Comparison of ENCODE assay signal across 8 cellular contexts in genomic region chr19:11797491-11797890, GRCh38. TPM values are rescaled to one million over a fixed set of nuclear protein-coding genes. Genes with fewer than 3 reads are reported as not detected.
DNase-seq lines count a peak whose midpoint lies in the region; ATAC-seq and TF ChIP-seq lines count a peak whose summit lies in the region.

No MANE protein-coding gene starts in this region.

- H3K4me3 Mint-ChIP-seq in IgD-negative memory B cell: peak overlapping the region; percentile 36 to 96 (median 92)

- peaks cover 10 to 14% (median 12%) of the 10 kb centered on the region in 3 donors for H3K4me1 Mint-ChIP-seq in IgD-negative memory B cell

- peak overlapping the region; percentile 73 for H3K4me3 ChIP-seq in OCI-LY3 (ENCODE audit: low read length)
- H3K4me3 ChIP-seq in muscle layer of colon (ENCODE audit: low read depth in 1 of 2, low read length in 2 of 2): peak overlapping the region in 1 of 2 donors; percentile 76

- H2AFZ ChIP-seq in OCI-LY3 (ENCODE audit: low read depth, low read length): no peak overlapping the region

- TF ChIP-seq CTCF in OCI-LY3 (IDR thresholded peaks at IDR 0.05; ENCODE audit: low read depth, low read length): peak; percentile 91

- H3K9me3 ChIP-seq in OCI-LY3 (ENCODE audit: insufficient read depth, low read length) (0 out of 2 replicates have a peak, but pooled peaks cover 3% of the 10 kb centered on the region), muscle layer of colon (ENCODE audit: low read length) (no peaks in the 10 kb centered on the region)

- H3K27me3 ChIP-seq in OCI-LY3 (ENCODE audit: low read depth, low read length) (no peaks in the 10 kb centered on the region), muscle layer of colon (ENCODE audit: control insufficient read depth in 1 of 2, insufficient read depth in 2 of 2, low read length in 2 of 2) (no peaks in the 10 kb centered on the region)

- H4K20me1 ChIP-seq in OCI-LY3 (ENCODE audit: insufficient read depth, low read length): no peaks in the 10 kb centered on the region

- H3K36me3 ChIP-seq in OCI-LY3 (replicated peaks; ENCODE audit: low read depth, low read length): peaks cover 2% of the 10 kb centered on the region
- no peaks in the 10 kb centered on the region for H3K36me3 ChIP-seq in muscle layer of colon (ENCODE audit: insufficient read depth, low read length)

- peak; percentile 68 for DNase-seq in activated T-cell treated with anti-CD3 and anti-CD28 coated beads, Interleukin-2, amount 50 U/mL, for 1 hour
- peak; percentile 65 for DNase-seq in stimulated activated CD8-positive, alpha-beta memory T cell treated with anti-CD3 and anti-CD28 coated beads, Interleukin-4, amount 100 ng/mL, for 24 hours (ENCODE audit: low read depth)

- ATAC-seq in GM18505 (IDR thresholded peaks at IDR 0.05; ENCODE audit: unreplicated experiment) (peak; percentile 41), esophagus mucosa (peak; percentile 97), HG02884 (IDR thresholded peaks at IDR 0.05; ENCODE audit: unreplicated experiment) (no peak)

- no peak for TF ChIP-seq POLR2A in GM18505 (IDR thresholded peaks at IDR 0.05; ENCODE audit: borderline replicate concordance, extremely low read depth, insufficient read depth, insufficient read length)

- H3K4me2 ChIP-seq in OCI-LY3 (ENCODE audit: low read length): peak overlapping the region; percentile 84

- H3K9ac ChIP-seq in OCI-LY3 (ENCODE audit: low read length): peak overlapping the region; percentile 8; the same call in 1 of the 2 replicates
- H3K9ac ChIP-seq in muscle layer of colon (ENCODE audit: low read length): no peak overlapping the region

- no peaks in the 10 kb centered on the region for H3K27me3 Mint-ChIP-seq in IgD-negative memory B cell

- H3K4me1 ChIP-seq in OCI-LY3 (ENCODE audit: low read length): peaks cover 23% of the 10 kb centered on the region
- H3K4me1 ChIP-seq in muscle layer of colon (ENCODE audit: insufficient read depth, low read length): peaks cover 10% of the 10 kb centered on the region

- H3K27ac Mint-ChIP-seq in IgD-negative memory B cell: peak overlapping the region; percentile 61 to 89 (median 63)

- no peaks in the 10 kb centered on the region for H3K79me2 ChIP-seq in OCI-LY3 (ENCODE audit: low read length)

- H3K9me3 Mint-ChIP-seq in IgD-negative memory B cell: no peaks in the 10 kb centered on the region

- no peaks in the 10 kb centered on the region for H3K36me3 Mint-ChIP-seq in IgD-negative memory B cell

- no peak overlapping the region for H3K27ac ChIP-seq in OCI-LY3 (ENCODE audit: low read length)
- H3K27ac ChIP-seq in muscle layer of colon (ENCODE audit: low read depth, low read length): peak overlapping the region; percentile 57

RNA-seq across cellular contexts. Expression of gene ZNF491, which starts 0.8 kb away (rescaled TPM):
- 0.85 TPM for polyA plus RNA-seq in IgD-negative memory B cell
- 0.20 TPM for total RNA-seq in esophagus mucosa

RNA-seq across cellular contexts. Expression of gene ZNF440, which starts 16.6 kb away (rescaled TPM):
- 1.7 TPM for polyA plus RNA-seq in IgD-negative memory B cell
- 15.4 TPM for total RNA-seq in esophagus mucosa

RNA-seq across cellular contexts. Expression of gene ZNF441, which starts 30.7 kb away (rescaled TPM):
- 9.3 TPM for polyA plus RNA-seq in IgD-negative memory B cell
- total RNA-seq in esophagus mucosa: 2.2 TPM

RNA-seq across cellular contexts. Expression of gene ZNF439, which starts 51.0 kb away (rescaled TPM):
- 8.7 TPM for polyA plus RNA-seq in IgD-negative memory B cell
- 0.84 TPM for total RNA-seq in esophagus mucosa

RNA-seq across cellular contexts. Expression of gene ZNF823, which starts 58.7 kb away (rescaled TPM):
- 2.5 TPM for polyA plus RNA-seq in IgD-negative memory B cell
- total RNA-seq in esophagus mucosa: 8.4 TPM
